Comparison of ENCODE assay signal across 14 cellular contexts in genomic region chr18:53422896-53423295, GRCh38.
"Had no signal": no experiment of that assay in that cellular context is flagged by ENCODE, and none has a peak within 500 bp of the region (broad histone marks: within the 10 kb centered on the region; RNA-seq: fewer than 3 reads in every experiment).

No MANE protein-coding gene starts in this region.

- ATAC-seq: activated T-helper 17 cell treated with anti-CD3 and anti-CD28 coated beads, Interleukin-2, amount 50 U/mL, for 72 hours; heart right ventricle; left lobe of liver; sciatic nerve; stimulated activated memory B cell treated with anti-CD40 and anti-IgM and Interleukin-4, amounts not matched to agents 10 μg/mL and 1 μg/mL and 100 μg/mL, for 72 hours had no signal

- H3K4me3 ChIP-seq: coronary artery, heart right ventricle, spleen, tibial nerve had no signal

- H3K27me3 ChIP-seq: heart right ventricle, spleen, tibial nerve had no signal

- H3K9me3 ChIP-seq: heart right ventricle, spleen, tibial nerve had no signal

- H3K4me1 ChIP-seq: heart right ventricle, spleen, tibial nerve had no signal

- H3K36me3 ChIP-seq: heart right ventricle, spleen, tibial nerve had no signal

- DNase-seq: activated CD4-positive, alpha-beta T cell treated with anti-CD3 and anti-CD28 coated beads, Interleukin-2, amount 10 ng/mL, durations not matched to agents 24 days and 14 days; activated naive CD4-positive, alpha-beta T cell treated with anti-CD3 and anti-CD28 coated beads, Interleukin-2, amount 10 ng/mL, durations not matched to agents 7 days and 5 days; activated T-cell treated with anti-CD3 and anti-CD28 coated beads for 4 hours; central memory CD4-positive, alpha-beta T cell; effector CD4-positive, alpha-beta T cell; heart right ventricle; spleen; stimulated activated CD4-positive, alpha-beta T cell treated with anti-CD3 and anti-CD28 coated beads, Interleukin-1b, Interleukin-23, amount 100 ng/mL, for 48 hours had no signal

- H3K27ac ChIP-seq: coronary artery, heart right ventricle, spleen, tibial nerve had no signal
